1 cellular context compared by ENCODE assay signal in genomic region chr10:24944512-24945255, GRCh38.
TF ChIP-seq lines count a peak whose summit lies in the region.

No MANE protein-coding gene starts in this region.

TF ChIP-seq in K562, 482 proteins besides CTCF, POLR2A, EP300 and RAD21 (continued from another document and continues in another):
- TF ChIP-seq ARID3A (IDR thresholded peaks at IDR 0.05; ENCODE audit: borderline replicate concordance, low read depth, low read length), result 0 out of 2 replicates have a peak, but pooled peaks have one; percentile 24
- peak in 1 of 2 experiments; percentile 49 for TF ChIP-seq E2F6 (IDR thresholded peaks at IDR 0.05; ENCODE audit: borderline replicate concordance in 1 of 2, extremely low read depth in 1 of 2, insufficient read depth in 1 of 2, insufficient read length in 1 of 2, low read depth in 1 of 2, low read length in 1 of 2, poor library complexity in 1 of 2, severe bottlenecking in 1 of 2)
- TF ChIP-seq ZNF639 (CRISPR knock-in tag; conservative IDR thresholded peaks at IDR 0.05 in 1 of 2, IDR thresholded peaks at IDR 0.05 in 1 of 2), result no peak
- TF ChIP-seq CEBPG (CRISPR knock-in tag; IDR thresholded peaks at IDR 0.05), result no peak
- TF ChIP-seq CEBPG (tag; conservative IDR thresholded peaks at IDR 0.05 in 1 of 2, IDR thresholded peaks at IDR 0.05 in 1 of 2), result no peak
- TF ChIP-seq NCOA6 (IDR thresholded peaks at IDR 0.05), result no peak
- peak; percentile 64 for TF ChIP-seq POLR2AphosphoS5 (IDR thresholded peaks at IDR 0.05; ENCODE audit: control insufficient read depth, insufficient read depth, low read depth, low read length)
- TF ChIP-seq ARNT (IDR thresholded peaks at IDR 0.05), result peak; percentile 33 to 57; a peak in 1 of 4 replicates
- no peak for TF ChIP-seq ZBTB40 (IDR thresholded peaks at IDR 0.05)
- TF ChIP-seq ZBTB40 (CRISPR knock-in tag; IDR thresholded peaks at IDR 0.05), result no peak
- peak; percentile 79 for TF ChIP-seq HDAC2 (IDR thresholded peaks at IDR 0.05)
- TF ChIP-seq ADNP (tag; IDR thresholded peaks at IDR 0.05), result 0 out of 2 replicates have a peak, but pooled peaks have one; percentile 7
- TF ChIP-seq CREB3 (tag; conservative IDR thresholded peaks at IDR 0.05; ENCODE audit: low read depth), result no peak
- TF ChIP-seq NFIC (IDR thresholded peaks at IDR 0.05), result peak; percentile 87
- TF ChIP-seq SIX5 (IDR thresholded peaks at IDR 0.05; ENCODE audit: borderline replicate concordance in 1 of 2, insufficient read depth in 1 of 2, low read depth in 1 of 2, low read length in 2 of 2), result no peak
- TF ChIP-seq NCOA1 (IDR thresholded peaks at IDR 0.05; ENCODE audit: low read depth), result 0 out of 2 replicates have a peak, but pooled peaks have one; percentile 21
- TF ChIP-seq TCF7L2 (IDR thresholded peaks at IDR 0.05; ENCODE audit: low read depth, low read length), result peak; percentile 68; the same call in 1 of the 2 replicates
- TF ChIP-seq CBX3 (IDR thresholded peaks at IDR 0.05; ENCODE audit: borderline replicate concordance in 1 of 2, low read length in 2 of 2), result peak in 1 of 2 experiments; percentile 19; a peak in 1 of 3 replicates
- 0 out of 2 replicates have a peak, but pooled peaks have one; percentile 43 for TF ChIP-seq ATF7 (IDR thresholded peaks at IDR 0.05)
- no peak for TF ChIP-seq RBFOX2 (IDR thresholded peaks at IDR 0.05; ENCODE audit: low read depth, low read length)
- 0 out of 2 replicates have a peak, but pooled peaks have one; percentile 52 for TF ChIP-seq HDGF (IDR thresholded peaks at IDR 0.05)
- TF ChIP-seq USF2 (CRISPR knock-in tag; IDR thresholded peaks at IDR 0.05), result no peak
- TF ChIP-seq CBFA2T2 (conservative IDR thresholded peaks at IDR 0.05), result peak; percentile 77
- peak; percentile 61; the same call in 1 of the 2 replicates for TF ChIP-seq CTBP1 (IDR thresholded peaks at IDR 0.05; ENCODE audit: borderline replicate concordance)
- no peak for TF ChIP-seq HDAC8 (tag; IDR thresholded peaks at IDR 0.05)
- TF ChIP-seq ARID3B (CRISPR knock-in tag; IDR thresholded peaks at IDR 0.05; ENCODE audit: borderline replicate concordance), result no peak
- TF ChIP-seq EP400 (IDR thresholded peaks at IDR 0.05), result no peak
- peak; percentile 80; the same call in 1 of the 2 replicates for TF ChIP-seq ZNF263 (CRISPR knock-in tag; IDR thresholded peaks at IDR 0.05; ENCODE audit: borderline replicate concordance)
- TF ChIP-seq SMARCC2 (IDR thresholded peaks at IDR 0.05; ENCODE audit: low read depth), result 0 out of 2 replicates have a peak, but pooled peaks have one; percentile 52
- 0 out of 2 replicates have a peak, but pooled peaks have one; percentile 23 for TF ChIP-seq SMAD4 (CRISPR knock-in tag; conservative IDR thresholded peaks at IDR 0.05)
- peak; percentile 67 for TF ChIP-seq EHMT2 (IDR thresholded peaks at IDR 0.05)
- TF ChIP-seq ZNF175 (CRISPR knock-in tag; IDR thresholded peaks at IDR 0.05; ENCODE audit: low read depth), result no peak
- no peak for TF ChIP-seq GATAD2B (IDR thresholded peaks at IDR 0.05; ENCODE audit: borderline replicate concordance)
- no peak for TF ChIP-seq ZNF830 (CRISPR knock-in tag; IDR thresholded peaks at IDR 0.05)
- peak; percentile 44; the same call in 1 of the 2 replicates for TF ChIP-seq MYNN (IDR thresholded peaks at IDR 0.05)
- TF ChIP-seq MYNN (CRISPR knock-in tag; IDR thresholded peaks at IDR 0.05), result no peak
- TF ChIP-seq FOS (IDR thresholded peaks at IDR 0.05; ENCODE audit: extremely low read depth, insufficient read length), result peak; percentile 10
- TF ChIP-seq FOXK2 (conservative IDR thresholded peaks at IDR 0.05 in 1 of 2, IDR thresholded peaks at IDR 0.05 in 1 of 2; ENCODE audit: low read depth in 2 of 2), result 0 out of 4 replicates have a peak, but pooled peaks of 1 of the 2 experiments have one; percentile 25
